ENCODE assay signal across 12 cellular contexts in genomic region chr3:55675478-55675877, GRCh38.
DNase-seq lines count a peak whose midpoint lies in the region; ATAC-seq lines count a peak whose summit lies in the region.
"Had no signal": no experiment of that assay in that cellular context is flagged by ENCODE, and none has a peak within 500 bp of the region (broad histone marks: within the 10 kb centered on the region; RNA-seq: fewer than 3 reads in every experiment).

No MANE protein-coding gene starts in this region.

- in situ Hi-C loops in G401 (cut with HindIII; ENCODE audit: low sequenced_read_pairs), result no loop called here

- DNase-seq in GF-D8 (lab: John Stamatoyannopoulos, UW), result no peak
- no peak for DNase-seq in G401 (ENCODE audit: low spot score)
- no peak for DNase-seq in SW 1271 (lab: John Stamatoyannopoulos, UW)
- DNase-seq in SKM-1 (lab: John Stamatoyannopoulos, UW; ENCODE audit: unreplicated experiment), result no peak
- DNase-seq: CD4-positive, CD25-positive, alpha-beta regulatory T cell; left ventricle myocardium inferior; NCI-H524 treated with DMSO at 0.1 percent for 48 hours; ovary had no signal

- peak; percentile 98 for ATAC-seq in GM18508 (IDR thresholded peaks at IDR 0.05; ENCODE audit: insufficient read depth, unreplicated experiment)
- ATAC-seq in GM19452 (IDR thresholded peaks at IDR 0.05; ENCODE audit: unreplicated experiment), result peak; percentile 99
- peak; percentile 98 for ATAC-seq in HG02885 (IDR thresholded peaks at IDR 0.05; ENCODE audit: poor library complexity, unreplicated experiment)
- ATAC-seq in HG03575 (IDR thresholded peaks at IDR 0.05; ENCODE audit: extremely low read depth, insufficient number of reproducible peaks, low FRiP score, unreplicated experiment), result peak; percentile 100
